ENCODE assay signal across 1 cellular context in the genomic region with DNA sequence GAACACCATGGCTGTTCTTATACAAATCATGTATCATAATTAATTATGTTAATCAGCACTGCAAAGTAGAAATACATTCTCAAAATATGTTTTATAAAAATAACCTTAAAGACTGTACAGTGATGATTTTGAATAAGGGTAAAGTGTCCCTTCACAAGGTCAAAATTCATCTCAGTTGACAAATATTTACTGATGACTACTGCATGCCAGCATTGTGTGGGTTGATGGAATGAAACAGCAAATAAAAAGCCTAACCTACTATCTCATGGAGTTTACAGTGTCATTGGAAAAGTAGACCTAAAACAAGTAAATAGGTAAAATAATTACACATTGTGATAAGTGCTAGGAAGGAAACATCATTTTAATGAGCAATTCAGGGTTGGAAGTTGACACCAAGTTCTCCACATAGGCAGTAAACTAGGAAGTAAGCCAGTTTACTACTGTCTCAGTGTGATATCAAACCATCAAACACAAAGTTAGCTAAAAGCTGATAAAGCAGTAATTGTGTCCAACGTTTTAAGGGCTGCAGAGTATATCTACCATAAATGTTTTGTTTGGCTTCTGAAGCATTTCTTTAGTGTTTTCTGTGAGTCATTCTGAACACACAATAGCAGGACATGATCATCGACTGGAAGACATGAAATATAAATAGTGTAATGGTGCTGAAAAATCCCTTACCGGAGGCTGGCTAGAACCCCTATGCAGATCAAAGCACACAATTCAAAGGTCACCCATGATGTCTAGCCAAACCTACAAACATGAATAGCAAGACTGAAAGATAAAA.
TF ChIP-seq lines count a peak whose summit lies in the region.

No MANE protein-coding gene starts in this region.

TF ChIP-seq in HepG2, 621 proteins besides CTCF, POLR2A, EP300 and RAD21 (continued from another document and continues in another):
- no peak for TF ChIP-seq BRCA1 (CRISPR knock-in tag; IDR thresholded peaks at IDR 0.05)
- TF ChIP-seq TSC22D2 (CRISPR knock-in tag; IDR thresholded peaks at IDR 0.05; ENCODE audit: borderline replicate concordance): no peak
- TF ChIP-seq RFXAP (CRISPR knock-in tag; IDR thresholded peaks at IDR 0.05; ENCODE audit: borderline replicate concordance): no peak
- 0 out of 2 replicates have a peak, but pooled peaks have one; percentile 17 for TF ChIP-seq PPARG (CRISPR knock-in tag; conservative IDR thresholded peaks at IDR 0.05)
- TF ChIP-seq, protein P1, sequence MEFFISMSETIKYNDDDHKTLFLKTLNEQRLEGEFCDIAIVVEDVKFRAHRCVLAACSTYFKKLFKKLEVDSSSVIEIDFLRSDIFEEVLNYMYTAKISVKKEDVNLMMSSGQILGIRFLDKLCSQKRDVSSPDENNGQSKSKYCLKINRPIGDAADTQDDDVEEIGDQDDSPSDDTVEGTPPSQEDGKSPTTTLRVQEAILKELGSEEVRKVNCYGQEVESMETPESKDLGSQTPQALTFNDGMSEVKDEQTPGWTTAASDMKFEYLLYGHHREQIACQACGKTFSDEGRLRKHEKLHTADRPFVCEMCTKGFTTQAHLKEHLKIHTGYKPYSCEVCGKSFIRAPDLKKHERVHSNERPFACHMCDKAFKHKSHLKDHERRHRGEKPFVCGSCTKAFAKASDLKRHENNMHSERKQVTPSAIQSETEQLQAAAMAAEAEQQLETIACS (CRISPR knock-in tag; IDR thresholded peaks at IDR 0.05): no peak
- no peak for TF ChIP-seq ZNF124 (CRISPR knock-in tag; IDR thresholded peaks at IDR 0.05)
- TF ChIP-seq, protein P2, sequence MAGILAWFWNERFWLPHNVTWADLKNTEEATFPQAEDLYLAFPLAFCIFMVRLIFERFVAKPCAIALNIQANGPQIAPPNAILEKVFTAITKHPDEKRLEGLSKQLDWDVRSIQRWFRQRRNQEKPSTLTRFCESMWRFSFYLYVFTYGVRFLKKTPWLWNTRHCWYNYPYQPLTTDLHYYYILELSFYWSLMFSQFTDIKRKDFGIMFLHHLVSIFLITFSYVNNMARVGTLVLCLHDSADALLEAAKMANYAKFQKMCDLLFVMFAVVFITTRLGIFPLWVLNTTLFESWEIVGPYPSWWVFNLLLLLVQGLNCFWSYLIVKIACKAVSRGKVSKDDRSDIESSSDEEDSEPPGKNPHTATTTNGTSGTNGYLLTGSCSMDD (CRISPR knock-in tag; IDR thresholded peaks at IDR 0.05): no peak
- no peak for TF ChIP-seq EEA1 (CRISPR knock-in tag; IDR thresholded peaks at IDR 0.05; ENCODE audit: borderline replicate concordance)
- TF ChIP-seq ZNF652 (CRISPR knock-in tag; IDR thresholded peaks at IDR 0.05; ENCODE audit: borderline replicate concordance, low read depth): no peak
- TF ChIP-seq, protein P3, sequence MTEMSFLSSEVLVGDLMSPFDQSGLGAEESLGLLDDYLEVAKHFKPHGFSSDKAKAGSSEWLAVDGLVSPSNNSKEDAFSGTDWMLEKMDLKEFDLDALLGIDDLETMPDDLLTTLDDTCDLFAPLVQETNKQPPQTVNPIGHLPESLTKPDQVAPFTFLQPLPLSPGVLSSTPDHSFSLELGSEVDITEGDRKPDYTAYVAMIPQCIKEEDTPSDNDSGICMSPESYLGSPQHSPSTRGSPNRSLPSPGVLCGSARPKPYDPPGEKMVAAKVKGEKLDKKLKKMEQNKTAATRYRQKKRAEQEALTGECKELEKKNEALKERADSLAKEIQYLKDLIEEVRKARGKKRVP (CRISPR knock-in tag; IDR thresholded peaks at IDR 0.05): 0 out of 4 replicates have a peak, but pooled peaks of 1 of the 2 experiments have one; percentile 20
- no peak for TF ChIP-seq RORA (CRISPR knock-in tag; IDR thresholded peaks at IDR 0.05)
- TF ChIP-seq, protein P4, sequence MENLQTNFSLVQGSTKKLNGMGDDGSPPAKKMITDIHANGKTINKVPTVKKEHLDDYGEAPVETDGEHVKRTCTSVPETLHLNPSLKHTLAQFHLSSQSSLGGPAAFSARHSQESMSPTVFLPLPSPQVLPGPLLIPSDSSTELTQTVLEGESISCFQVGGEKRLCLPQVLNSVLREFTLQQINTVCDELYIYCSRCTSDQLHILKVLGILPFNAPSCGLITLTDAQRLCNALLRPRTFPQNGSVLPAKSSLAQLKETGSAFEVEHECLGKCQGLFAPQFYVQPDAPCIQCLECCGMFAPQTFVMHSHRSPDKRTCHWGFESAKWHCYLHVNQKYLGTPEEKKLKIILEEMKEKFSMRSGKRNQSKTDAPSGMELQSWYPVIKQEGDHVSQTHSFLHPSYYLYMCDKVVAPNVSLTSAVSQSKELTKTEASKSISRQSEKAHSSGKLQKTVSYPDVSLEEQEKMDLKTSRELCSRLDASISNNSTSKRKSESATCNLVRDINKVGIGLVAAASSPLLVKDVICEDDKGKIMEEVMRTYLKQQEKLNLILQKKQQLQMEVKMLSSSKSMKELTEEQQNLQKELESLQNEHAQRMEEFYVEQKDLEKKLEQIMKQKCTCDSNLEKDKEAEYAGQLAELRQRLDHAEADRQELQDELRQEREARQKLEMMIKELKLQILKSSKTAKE (CRISPR knock-in tag; IDR thresholded peaks at IDR 0.05; ENCODE audit: borderline replicate concordance): peak; percentile 52; the same call in 1 of the 2 replicates
- TF ChIP-seq ZNF850 (CRISPR knock-in tag; conservative IDR thresholded peaks at IDR 0.05): no peak
- TF ChIP-seq, protein P5, sequence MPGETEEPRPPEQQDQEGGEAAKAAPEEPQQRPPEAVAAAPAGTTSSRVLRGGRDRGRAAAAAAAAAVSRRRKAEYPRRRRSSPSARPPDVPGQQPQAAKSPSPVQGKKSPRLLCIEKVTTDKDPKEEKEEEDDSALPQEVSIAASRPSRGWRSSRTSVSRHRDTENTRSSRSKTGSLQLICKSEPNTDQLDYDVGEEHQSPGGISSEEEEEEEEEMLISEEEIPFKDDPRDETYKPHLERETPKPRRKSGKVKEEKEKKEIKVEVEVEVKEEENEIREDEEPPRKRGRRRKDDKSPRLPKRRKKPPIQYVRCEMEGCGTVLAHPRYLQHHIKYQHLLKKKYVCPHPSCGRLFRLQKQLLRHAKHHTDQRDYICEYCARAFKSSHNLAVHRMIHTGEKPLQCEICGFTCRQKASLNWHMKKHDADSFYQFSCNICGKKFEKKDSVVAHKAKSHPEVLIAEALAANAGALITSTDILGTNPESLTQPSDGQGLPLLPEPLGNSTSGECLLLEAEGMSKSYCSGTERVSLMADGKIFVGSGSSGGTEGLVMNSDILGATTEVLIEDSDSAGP (CRISPR knock-in tag; IDR thresholded peaks at IDR 0.05; ENCODE audit: borderline replicate concordance): no peak
- TF ChIP-seq ATF1 (CRISPR knock-in tag; IDR thresholded peaks at IDR 0.05): no peak
- TF ChIP-seq, protein P6, sequence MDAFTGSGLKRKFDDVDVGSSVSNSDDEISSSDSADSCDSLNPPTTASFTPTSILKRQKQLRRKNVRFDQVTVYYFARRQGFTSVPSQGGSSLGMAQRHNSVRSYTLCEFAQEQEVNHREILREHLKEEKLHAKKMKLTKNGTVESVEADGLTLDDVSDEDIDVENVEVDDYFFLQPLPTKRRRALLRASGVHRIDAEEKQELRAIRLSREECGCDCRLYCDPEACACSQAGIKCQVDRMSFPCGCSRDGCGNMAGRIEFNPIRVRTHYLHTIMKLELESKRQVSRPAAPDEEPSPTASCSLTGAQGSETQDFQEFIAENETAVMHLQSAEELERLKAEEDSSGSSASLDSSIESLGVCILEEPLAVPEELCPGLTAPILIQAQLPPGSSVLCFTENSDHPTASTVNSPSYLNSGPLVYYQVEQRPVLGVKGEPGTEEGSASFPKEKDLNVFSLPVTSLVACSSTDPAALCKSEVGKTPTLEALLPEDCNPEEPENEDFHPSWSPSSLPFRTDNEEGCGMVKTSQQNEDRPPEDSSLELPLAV (CRISPR knock-in tag; conservative IDR thresholded peaks at IDR 0.05; ENCODE audit: low read depth): no peak
- TF ChIP-seq ISL2 (CRISPR knock-in tag; IDR thresholded peaks at IDR 0.05): peak; percentile 63; the same call in 1 of the 2 replicates
- TF ChIP-seq HDAC1 (CRISPR knock-in tag; IDR thresholded peaks at IDR 0.05): no peak
- no peak for TF ChIP-seq MED13 (CRISPR knock-in tag; IDR thresholded peaks at IDR 0.05)
- no peak for TF ChIP-seq HOXA3 (CRISPR knock-in tag; IDR thresholded peaks at IDR 0.05)
- TF ChIP-seq ZFP36 (IDR thresholded peaks at IDR 0.05; ENCODE audit: borderline replicate concordance, low read depth, low read length, partially characterized antibody): no peak
- TF ChIP-seq, protein P7, sequence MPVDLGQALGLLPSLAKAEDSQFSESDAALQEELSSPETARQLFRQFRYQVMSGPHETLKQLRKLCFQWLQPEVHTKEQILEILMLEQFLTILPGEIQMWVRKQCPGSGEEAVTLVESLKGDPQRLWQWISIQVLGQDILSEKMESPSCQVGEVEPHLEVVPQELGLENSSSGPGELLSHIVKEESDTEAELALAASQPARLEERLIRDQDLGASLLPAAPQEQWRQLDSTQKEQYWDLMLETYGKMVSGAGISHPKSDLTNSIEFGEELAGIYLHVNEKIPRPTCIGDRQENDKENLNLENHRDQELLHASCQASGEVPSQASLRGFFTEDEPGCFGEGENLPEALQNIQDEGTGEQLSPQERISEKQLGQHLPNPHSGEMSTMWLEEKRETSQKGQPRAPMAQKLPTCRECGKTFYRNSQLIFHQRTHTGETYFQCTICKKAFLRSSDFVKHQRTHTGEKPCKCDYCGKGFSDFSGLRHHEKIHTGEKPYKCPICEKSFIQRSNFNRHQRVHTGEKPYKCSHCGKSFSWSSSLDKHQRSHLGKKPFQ (CRISPR knock-in tag; IDR thresholded peaks at IDR 0.05; ENCODE audit: insufficient replicate concordance): no peak
- TF ChIP-seq RXRB (CRISPR knock-in tag; IDR thresholded peaks at IDR 0.05; ENCODE audit: borderline replicate concordance): peak; percentile 59
- no peak for TF ChIP-seq NCOA5 (CRISPR knock-in tag; IDR thresholded peaks at IDR 0.05)
- TF ChIP-seq, protein P8, sequence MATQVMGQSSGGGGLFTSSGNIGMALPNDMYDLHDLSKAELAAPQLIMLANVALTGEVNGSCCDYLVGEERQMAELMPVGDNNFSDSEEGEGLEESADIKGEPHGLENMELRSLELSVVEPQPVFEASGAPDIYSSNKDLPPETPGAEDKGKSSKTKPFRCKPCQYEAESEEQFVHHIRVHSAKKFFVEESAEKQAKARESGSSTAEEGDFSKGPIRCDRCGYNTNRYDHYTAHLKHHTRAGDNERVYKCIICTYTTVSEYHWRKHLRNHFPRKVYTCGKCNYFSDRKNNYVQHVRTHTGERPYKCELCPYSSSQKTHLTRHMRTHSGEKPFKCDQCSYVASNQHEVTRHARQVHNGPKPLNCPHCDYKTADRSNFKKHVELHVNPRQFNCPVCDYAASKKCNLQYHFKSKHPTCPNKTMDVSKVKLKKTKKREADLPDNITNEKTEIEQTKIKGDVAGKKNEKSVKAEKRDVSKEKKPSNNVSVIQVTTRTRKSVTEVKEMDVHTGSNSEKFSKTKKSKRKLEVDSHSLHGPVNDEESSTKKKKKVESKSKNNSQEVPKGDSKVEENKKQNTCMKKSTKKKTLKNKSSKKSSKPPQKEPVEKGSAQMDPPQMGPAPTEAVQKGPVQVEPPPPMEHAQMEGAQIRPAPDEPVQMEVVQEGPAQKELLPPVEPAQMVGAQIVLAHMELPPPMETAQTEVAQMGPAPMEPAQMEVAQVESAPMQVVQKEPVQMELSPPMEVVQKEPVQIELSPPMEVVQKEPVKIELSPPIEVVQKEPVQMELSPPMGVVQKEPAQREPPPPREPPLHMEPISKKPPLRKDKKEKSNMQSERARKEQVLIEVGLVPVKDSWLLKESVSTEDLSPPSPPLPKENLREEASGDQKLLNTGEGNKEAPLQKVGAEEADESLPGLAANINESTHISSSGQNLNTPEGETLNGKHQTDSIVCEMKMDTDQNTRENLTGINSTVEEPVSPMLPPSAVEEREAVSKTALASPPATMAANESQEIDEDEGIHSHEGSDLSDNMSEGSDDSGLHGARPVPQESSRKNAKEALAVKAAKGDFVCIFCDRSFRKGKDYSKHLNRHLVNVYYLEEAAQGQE (IDR thresholded peaks at IDR 0.05; ENCODE audit: borderline replicate concordance in 1 of 2, low read depth in 1 of 2, low read length in 2 of 2): no peak
- TF ChIP-seq, protein P9, sequence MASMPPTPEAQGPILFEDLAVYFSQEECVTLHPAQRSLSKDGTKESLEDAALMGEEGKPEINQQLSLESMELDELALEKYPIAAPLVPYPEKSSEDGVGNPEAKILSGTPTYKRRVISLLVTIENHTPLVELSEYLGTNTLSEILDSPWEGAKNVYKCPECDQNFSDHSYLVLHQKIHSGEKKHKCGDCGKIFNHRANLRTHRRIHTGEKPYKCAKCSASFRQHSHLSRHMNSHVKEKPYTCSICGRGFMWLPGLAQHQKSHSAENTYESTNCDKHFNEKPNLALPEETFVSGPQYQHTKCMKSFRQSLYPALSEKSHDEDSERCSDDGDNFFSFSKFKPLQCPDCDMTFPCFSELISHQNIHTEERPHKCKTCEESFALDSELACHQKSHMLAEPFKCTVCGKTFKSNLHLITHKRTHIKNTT (CRISPR knock-in tag; IDR thresholded peaks at IDR 0.05): no peak
- no peak for TF ChIP-seq MZF1 (CRISPR knock-in tag; IDR thresholded peaks at IDR 0.05; ENCODE audit: borderline replicate concordance)
- TF ChIP-seq, protein P10, sequence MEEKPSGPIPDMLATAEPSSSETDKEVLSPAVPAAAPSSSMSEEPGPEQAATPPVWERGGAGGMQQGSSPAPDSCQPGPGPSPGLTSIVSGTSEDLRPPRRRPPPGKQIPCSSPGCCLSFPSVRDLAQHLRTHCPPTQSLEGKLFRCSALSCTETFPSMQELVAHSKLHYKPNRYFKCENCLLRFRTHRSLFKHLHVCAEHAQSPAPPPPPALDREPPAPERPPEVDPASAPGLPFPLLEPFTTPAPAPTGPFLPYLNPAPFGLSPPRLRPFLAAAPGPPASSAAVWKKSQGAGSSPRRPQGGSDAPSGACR (CRISPR knock-in tag; IDR thresholded peaks at IDR 0.05): no peak
- TF ChIP-seq ZBTB3 (CRISPR knock-in tag; IDR thresholded peaks at IDR 0.05; ENCODE audit: borderline replicate concordance, low read depth): no peak
- TF ChIP-seq HDAC2 (CRISPR knock-in tag; IDR thresholded peaks at IDR 0.05): no peak
- no peak for TF ChIP-seq SMARCC2 (IDR thresholded peaks at IDR 0.05)
- no peak for TF ChIP-seq SP5 (CRISPR knock-in tag; IDR thresholded peaks at IDR 0.05; ENCODE audit: borderline replicate concordance, low read depth)
